In the genomic region with DNA sequence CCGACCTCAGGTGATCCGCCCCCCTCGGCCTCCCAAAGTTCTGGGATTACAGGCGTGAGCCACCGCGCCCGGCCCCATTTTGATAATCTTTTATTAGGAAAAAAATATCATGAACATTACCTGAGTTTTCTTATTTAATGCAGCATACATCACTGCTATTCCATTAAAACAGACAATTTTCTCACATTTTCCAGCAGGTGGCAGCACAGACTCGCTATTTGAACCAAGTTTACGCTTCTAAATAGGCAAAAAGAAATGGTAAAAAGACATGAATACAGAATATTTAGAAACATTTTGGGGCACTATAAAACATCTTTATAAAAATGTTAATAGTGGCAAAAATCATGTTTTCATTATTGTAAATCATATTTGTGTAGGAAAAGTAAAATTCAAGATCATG, we compare ENCODE assay signal across 8 cellular contexts.
DNase-seq lines count a peak whose midpoint lies in the region; ATAC-seq and TF ChIP-seq lines count a peak whose summit lies in the region.

No MANE protein-coding gene starts in this region.

- ATAC-seq in GM19351 (IDR thresholded peaks at IDR 0.05; ENCODE audit: unreplicated experiment), result peak; percentile 73

- peak; percentile 27 for DNase-seq in D341Med (ENCODE audit: low spot score)
- peak; percentile 29 for DNase-seq in LoVo (ENCODE audit: low spot score)
- DNase-seq in SW480 (ENCODE audit: low spot score), result peak; percentile 26
- peak; percentile 72 for DNase-seq in epithelial cell of esophagus (ENCODE audit: low read depth)
- peak; percentile 14 for DNase-seq in non-pigmented ciliary epithelial cell (ENCODE audit: low read depth)
- no peak for DNase-seq in T1000 (lab: John Stamatoyannopoulos, UW)
- DNase-seq in NCI-H187 treated with DMSO at 0.1 percent for 48 hours (lab: John Stamatoyannopoulos, UW), result no peak

- no peak overlapping the region for H3K4me3 ChIP-seq in epithelial cell of esophagus (ENCODE audit: low read length)

- TF ChIP-seq CTCF in epithelial cell of esophagus (IDR thresholded peaks at IDR 0.05; ENCODE audit: insufficient read depth, low read depth, low read length, missing control alignments), result peak; percentile 61

Comparison
In these comparisons a context has a peak if more than half of its experiments do, and no peak if none do; other contexts are left out.
1. DNase-seq: peak in D341Med (single experiment), LoVo (single experiment), SW480 (single experiment), epithelial cell of esophagus (single experiment) and non-pigmented ciliary epithelial cell (single experiment); none in T1000 (single experiment) and NCI-H187 treated with DMSO at 0.1 percent for 48 hours (single experiment).